In genomic region chr1:24744911-24745710, GRCh38 we compare ENCODE assay signal across 1 cellular context.
TF ChIP-seq lines count a peak whose summit lies in the region.

Gene CLIC4, plus strand, starts transcription at chr1:24745447. Its CDS starts 107 bp downstream, at chr1:24745554.

TF ChIP-seq in GM12878, 131 proteins besides CTCF, POLR2A, EP300 and RAD21 (continued from another document and continues in another):
- no peak for TF ChIP-seq MYB (IDR thresholded peaks at IDR 0.05; ENCODE audit: borderline replicate concordance, low read depth, low read length)
- TF ChIP-seq ZNF592 (IDR thresholded peaks at IDR 0.05): no peak
- TF ChIP-seq HDGF (IDR thresholded peaks at IDR 0.05): peak; percentile 96
- peak; percentile 58 for TF ChIP-seq MYC (IDR thresholded peaks at IDR 0.05; ENCODE audit: insufficient read depth, insufficient read length, insufficient replicate concordance, low read length, severe bottlenecking)
- peak; percentile 83 for TF ChIP-seq TCF3 (IDR thresholded peaks at IDR 0.05; ENCODE audit: borderline replicate concordance, insufficient read depth, low read depth, low read length)
- peak; percentile 31 for TF ChIP-seq USF2 (IDR thresholded peaks at IDR 0.05; ENCODE audit: borderline replicate concordance, low read depth, low read length)
- TF ChIP-seq IKZF1 (conservative IDR thresholded peaks at IDR 0.05): peak; percentile 81
- no peak for TF ChIP-seq ETV6 (conservative IDR thresholded peaks at IDR 0.05 in 1 of 2, IDR thresholded peaks at IDR 0.05 in 1 of 2; ENCODE audit: borderline replicate concordance in 1 of 2, low read depth in 1 of 2)
- TF ChIP-seq PML (IDR thresholded peaks at IDR 0.05; ENCODE audit: low read length): no peak; the same call in 1 of the 2 replicates
- peak; percentile 60; the same call in 1 of the 2 replicates for TF ChIP-seq MAX (IDR thresholded peaks at IDR 0.05; ENCODE audit: low read depth, low read length)
- no peak for TF ChIP-seq ZBTB11 (CRISPR knock-in tag; IDR thresholded peaks at IDR 0.05)
- TF ChIP-seq NFXL1 (IDR thresholded peaks at IDR 0.05; ENCODE audit: borderline replicate concordance): no peak
- TF ChIP-seq POU2F2 (IDR thresholded peaks at IDR 0.05; ENCODE audit: borderline replicate concordance, low read depth, low read length): no peak
- no peak for TF ChIP-seq SUPT20H (IDR thresholded peaks at IDR 0.05; ENCODE audit: borderline replicate concordance, control insufficient read depth, low read depth, low read length)
- TF ChIP-seq SP1 (IDR thresholded peaks at IDR 0.05; ENCODE audit: low read depth, low read length): peak; percentile 78
- TF ChIP-seq RB1 (IDR thresholded peaks at IDR 0.05; ENCODE audit: borderline replicate concordance): peak; percentile 61; the same call in 1 of the 2 replicates
- TF ChIP-seq SUZ12 (IDR thresholded peaks at IDR 0.05; ENCODE audit: unreplicated experiment): no peak
- TF ChIP-seq CREB1 (IDR thresholded peaks at IDR 0.05; ENCODE audit: low read depth): peak; percentile 59; the same call in 1 of the 2 replicates
- 0 out of 2 replicates have a peak, but pooled peaks have one; percentile 29 for TF ChIP-seq IRF4 (IDR thresholded peaks at IDR 0.05; ENCODE audit: low read depth, low read length)
- TF ChIP-seq BRCA1 (IDR thresholded peaks at IDR 0.05; ENCODE audit: low read depth, low read length): no peak
- TF ChIP-seq RCOR1 (conservative IDR thresholded peaks at IDR 0.05; ENCODE audit: low read depth, low read length): no peak
- no peak for TF ChIP-seq FOS (IDR thresholded peaks at IDR 0.05; ENCODE audit: borderline replicate concordance, extremely low read depth, insufficient read length)
- no peak for TF ChIP-seq KDM1A (IDR thresholded peaks at IDR 0.05; ENCODE audit: borderline replicate concordance)
- TF ChIP-seq POLR2AphosphoS5 (IDR thresholded peaks at IDR 0.05; ENCODE audit: low read length): peak; percentile 59; the same call in 1 of the 2 replicates
- no peak for TF ChIP-seq ZBTB4 (CRISPR knock-in tag; IDR thresholded peaks at IDR 0.05)
- no peak for TF ChIP-seq KAT2A (conservative IDR thresholded peaks at IDR 0.05; ENCODE audit: control insufficient read depth, low read depth, low read length)
- no peak for TF ChIP-seq CBX5 (IDR thresholded peaks at IDR 0.05; ENCODE audit: low read depth)
- no peak for TF ChIP-seq FOXK2 (IDR thresholded peaks at IDR 0.05)
- TF ChIP-seq MEF2B (IDR thresholded peaks at IDR 0.05; ENCODE audit: partially characterized antibody, poor library complexity, severe bottlenecking): peak; percentile 100
- no peak for TF ChIP-seq HSF1 (IDR thresholded peaks at IDR 0.05; ENCODE audit: low read depth, low read length)
- no peak for TF ChIP-seq RBBP5 (conservative IDR thresholded peaks at IDR 0.05)
- TF ChIP-seq SREBF1 (IDR thresholded peaks at IDR 0.05; ENCODE audit: low read length): no peak
- TF ChIP-seq MLLT1 (IDR thresholded peaks at IDR 0.05): no peak
- no peak for TF ChIP-seq E2F8 (IDR thresholded peaks at IDR 0.05; ENCODE audit: low read depth, partially characterized antibody)
- TF ChIP-seq ZBTB40 (IDR thresholded peaks at IDR 0.05; ENCODE audit: borderline replicate concordance): no peak
